31 cellular contexts compared by ENCODE assay signal in genomic region chr15:45867281-45867680, GRCh38.
"Had no signal": no experiment of that assay in that cellular context is flagged by ENCODE, and none has a peak within 500 bp of the region (broad histone marks: within the 10 kb centered on the region; RNA-seq: fewer than 3 reads in every experiment).

No MANE protein-coding gene starts in this region.

- H3K9me3 ChIP-seq: esophagus squamous epithelium had no signal

- ATAC-seq: activated CD4-positive, alpha-beta T cell treated with anti-CD3 and anti-CD28 coated beads for 36 hours; activated CD8-positive, alpha-beta memory T cell treated with anti-CD3 and anti-CD28 coated beads, Interleukin-2, amount 10 ng/mL, durations not matched to agents 7 days and 5 days; activated CD8-positive, alpha-beta T cell treated with anti-CD3 and anti-CD28 coated beads, Interleukin-2, amount 10 ng/mL, durations not matched to agents 7 days and 5 days had no signal

- H3K27ac ChIP-seq: brain microvascular endothelial cell, esophagus squamous epithelium had no signal

- H3K36me3 Mint-ChIP-seq: activated CD4-positive, alpha-beta memory T cell treated with anti-CD3 and anti-CD28 coated beads for 36 hours; activated CD8-positive, alpha-beta memory T cell treated with anti-CD3 and anti-CD28 coated beads, Interleukin-2, amount 10 ng/mL, durations not matched to agents 7 days and 5 days; activated naive CD8-positive, alpha-beta T cell had no signal

- H3K9me3 Mint-ChIP-seq: activated CD4-positive, alpha-beta memory T cell treated with anti-CD3 and anti-CD28 coated beads for 36 hours; activated CD4-positive, alpha-beta T cell treated with anti-CD3 and anti-CD28 coated beads, Interleukin-2, amount 10 ng/mL, durations not matched to agents 24 days and 14 days had no signal

- H3K4me3 ChIP-seq: esophagus squamous epithelium had no signal

- FAIRE-seq: astrocyte, colon, endometrium, endothelial cell of umbilical vein, frontal cortex had no signal

- DNase-seq: activated CD4-positive, alpha-beta memory T cell treated with anti-CD3 and anti-CD28 coated beads for 36 hours; activated CD4-positive, alpha-beta T cell treated with anti-CD3 and anti-CD28 coated beads for 36 hours; activated CD4-positive, alpha-beta T cell treated with anti-CD3 and anti-CD28 coated beads, Interleukin-2, amount 10 ng/mL, durations not matched to agents 24 days and 14 days; activated CD4-positive, CD25-positive, alpha-beta regulatory T cell; activated CD4-positive, CD25-positive, alpha-beta regulatory T cell treated with anti-CD3 and anti-CD28 coated beads, Interleukin-2, amount 50 U/mL, for 72 hours; activated CD8-positive, alpha-beta memory T cell treated with anti-CD3 and anti-CD28 coated beads, Interleukin-2, amount 10 ng/mL, durations not matched to agents 7 days and 5 days; activated CD8-positive, alpha-beta memory T cell treated with anti-CD3 and anti-CD28 coated beads, Interleukin-2, amount 50 U/mL, for 4 hours; activated CD8-positive, alpha-beta T cell treated with anti-CD3 and anti-CD28 coated beads, Interleukin-2, amount 10 ng/mL, durations not matched to agents 7 days and 5 days; activated effector memory CD4-positive, alpha-beta T cell treated with anti-CD3 and anti-CD28 coated beads, Interleukin-2, amount 50 U/mL, for 16 hours; activated naive CD4-positive, alpha-beta T cell treated with anti-CD3 and anti-CD28 coated beads for 36 hours; activated T-cell treated with anti-CD3 and anti-CD28 coated beads, Interleukin-2, amount 50 U/mL, for 1 hour; activated T-cell treated with anti-CD3 and anti-CD28 coated beads, Interleukin-2, amount 50 U/mL, for 48 hours; amniotic stem cell; anterior cingulate cortex; brain microvascular endothelial cell; caudate nucleus; cortex of kidney; effector CD8-positive, alpha-beta T cell; erythroblast; esophagus squamous epithelium; head of caudate nucleus; hippocampal formation; T-helper 2 cell had no signal

- H3K36me3 ChIP-seq: brain microvascular endothelial cell, esophagus squamous epithelium had no signal

- H3K27ac Mint-ChIP-seq: activated CD4-positive, alpha-beta memory T cell treated with anti-CD3 and anti-CD28 coated beads for 36 hours; activated CD4-positive, alpha-beta T cell treated with anti-CD3 and anti-CD28 coated beads for 36 hours; activated CD4-positive, alpha-beta T cell treated with anti-CD3 and anti-CD28 coated beads, Interleukin-2, amount 10 ng/mL, durations not matched to agents 24 days and 14 days; activated CD8-positive, alpha-beta memory T cell treated with anti-CD3 and anti-CD28 coated beads, Interleukin-2, amount 10 ng/mL, durations not matched to agents 7 days and 5 days; activated CD8-positive, alpha-beta T cell treated with anti-CD3 and anti-CD28 coated beads, Interleukin-2, amount 10 ng/mL, durations not matched to agents 7 days and 5 days; activated naive CD4-positive, alpha-beta T cell treated with anti-CD3 and anti-CD28 coated beads for 36 hours; activated naive CD8-positive, alpha-beta T cell; activated T-helper 1 cell treated with anti-CD3 and anti-CD28 coated beads, Interleukin-12 subunit alpha, Interleukin-12 subunit beta, Interleukin-2, Interleukin-4 antibody, amounts not matched to agents 30 ng/mL and 10 ng/mL and 1 ng/mL, durations not matched to agents 14 hours and 24 hours and 36 hours; activated T-helper 2 cell treated with anti-CD3 and anti-CD28 coated beads, Interferon-gamma antibody, Interleukin-2, Interleukin-4, amounts not matched to agents 10 μg/mL and 5 μg/mL and 100 μg/mL, durations not matched to agents 14 hours and 24 hours and 36 hours had no signal

- H3K27me3 Mint-ChIP-seq: activated CD4-positive, alpha-beta memory T cell treated with anti-CD3 and anti-CD28 coated beads for 36 hours; activated CD4-positive, alpha-beta T cell treated with anti-CD3 and anti-CD28 coated beads, Interleukin-2, amount 10 ng/mL, durations not matched to agents 24 days and 14 days; activated CD8-positive, alpha-beta memory T cell treated with anti-CD3 and anti-CD28 coated beads, Interleukin-2, amount 10 ng/mL, durations not matched to agents 7 days and 5 days had no signal

- H3K4me3 Mint-ChIP-seq: activated CD4-positive, alpha-beta memory T cell treated with anti-CD3 and anti-CD28 coated beads for 36 hours; activated CD4-positive, alpha-beta T cell treated with anti-CD3 and anti-CD28 coated beads for 36 hours; activated CD4-positive, alpha-beta T cell treated with anti-CD3 and anti-CD28 coated beads, Interleukin-2, amount 10 ng/mL, durations not matched to agents 24 days and 14 days; activated CD8-positive, alpha-beta memory T cell treated with anti-CD3 and anti-CD28 coated beads, Interleukin-2, amount 10 ng/mL, durations not matched to agents 7 days and 5 days; activated CD8-positive, alpha-beta T cell treated with anti-CD3 and anti-CD28 coated beads, Interleukin-2, amount 10 ng/mL, durations not matched to agents 7 days and 5 days; activated naive CD4-positive, alpha-beta T cell treated with anti-CD3 and anti-CD28 coated beads for 36 hours; activated naive CD8-positive, alpha-beta T cell; activated T-helper 1 cell treated with anti-CD3 and anti-CD28 coated beads, Interleukin-12 subunit alpha, Interleukin-12 subunit beta, Interleukin-2, Interleukin-4 antibody, amounts not matched to agents 30 ng/mL and 10 ng/mL and 1 ng/mL, durations not matched to agents 14 hours and 24 hours and 36 hours had no signal

- H3K4me1 Mint-ChIP-seq: activated CD4-positive, alpha-beta T cell treated with anti-CD3 and anti-CD28 coated beads for 36 hours; activated CD4-positive, alpha-beta T cell treated with anti-CD3 and anti-CD28 coated beads, Interleukin-2, amount 10 ng/mL, durations not matched to agents 24 days and 14 days; activated CD8-positive, alpha-beta memory T cell treated with anti-CD3 and anti-CD28 coated beads, Interleukin-2, amount 10 ng/mL, durations not matched to agents 7 days and 5 days had no signal

- H3K27me3 ChIP-seq: brain microvascular endothelial cell, esophagus squamous epithelium had no signal
